Comparison of ENCODE assay signal across 20 cellular contexts in the genomic region with DNA sequence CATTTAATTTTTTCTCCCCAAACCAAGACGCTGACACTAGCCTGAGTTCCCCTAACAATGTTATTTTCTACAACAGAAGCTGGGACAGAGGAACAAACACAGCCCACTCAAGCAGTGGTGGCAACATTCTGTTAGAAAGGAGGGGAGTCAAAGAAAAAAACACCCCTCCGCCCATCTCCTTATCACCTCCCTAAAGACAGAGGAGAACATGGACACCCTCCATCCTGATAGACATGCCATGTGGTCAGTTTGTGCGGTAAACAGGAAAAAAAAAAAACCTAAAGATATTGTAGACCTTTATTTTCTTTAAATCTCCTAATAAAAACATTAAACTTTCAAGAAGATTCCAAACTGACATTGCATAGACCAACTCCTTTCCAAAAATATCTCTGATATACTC. TPM values are rescaled to one million over a fixed set of nuclear protein-coding genes. Genes with fewer than 3 reads are reported as not detected.
DNase-seq lines count a peak whose midpoint lies in the region; ATAC-seq and TF ChIP-seq lines count a peak whose summit lies in the region.
"Had no signal": no experiment of that assay in that cellular context is flagged by ENCODE, and none has a peak within 500 bp of the region (broad histone marks: within the 10 kb centered on the region; RNA-seq: fewer than 3 reads in every experiment).

No MANE protein-coding gene starts in this region.

- no peak overlapping the region for H3K4me3 Mint-ChIP-seq in activated CD8-positive, alpha-beta T cell treated with anti-CD3 and anti-CD28 coated beads for 36 hours
- no peak overlapping the region for H3K4me3 Mint-ChIP-seq in activated CD8-positive, alpha-beta T cell treated with anti-CD3 and anti-CD28 coated beads, Interleukin-2, amount 10 ng/mL, durations not matched to agents 7 days and 5 days
- peak overlapping the region; percentile 17 to 71 (median 32) for H3K4me3 Mint-ChIP-seq in IgD-negative memory B cell
- H3K4me3 Mint-ChIP-seq in activated naive CD8-positive, alpha-beta T cell treated with anti-CD3 and anti-CD28 coated beads, Interleukin-2, amount 10 ng/mL, durations not matched to agents 7 days and 5 days, result no peak overlapping the region
- H3K4me3 Mint-ChIP-seq in progenitor cell of endocrine pancreas (ENCODE audit: low read depth), result peak overlapping the region; percentile 16
- H3K4me3 Mint-ChIP-seq: dendritic cell treated with granulocyte-macrophage colony-stimulating factor and Interleukin-4, amounts not matched to agents 40 ng/mL and 50 ng/mL, for 4 days; neural progenitor cell had no signal

- DNase-seq in activated CD8-positive, alpha-beta T cell treated with anti-CD3 and anti-CD28 coated beads for 36 hours, result no peak
- DNase-seq in activated CD8-positive, alpha-beta T cell treated with anti-CD3 and anti-CD28 coated beads, Interleukin-2, amount 10 ng/mL, durations not matched to agents 7 days and 5 days, result no peak
- no peak for DNase-seq in activated naive CD8-positive, alpha-beta T cell treated with anti-CD3 and anti-CD28 coated beads, Interleukin-2, amount 10 ng/mL, durations not matched to agents 7 days and 5 days
- DNase-seq in progenitor cell of endocrine pancreas (ENCODE audit: low spot score, unreplicated experiment), result no peak
- no peak for DNase-seq in NCI-H2196 treated with DMSO at 0.1 percent for 48 hours (lab: John Stamatoyannopoulos, UW; ENCODE audit: unreplicated experiment)
- DNase-seq in NCI-H345 treated with DMSO at 0.1 percent for 48 hours (lab: John Stamatoyannopoulos, UW; ENCODE audit: unreplicated experiment), result no peak
- no peak for DNase-seq in NCI-H2081 treated with DMSO at 0.1 percent for 48 hours (lab: John Stamatoyannopoulos, UW)
- DNase-seq: activated CD4-positive, alpha-beta T cell treated with anti-CD3 and anti-CD28 coated beads for 4 hours; activated effector memory CD4-positive, alpha-beta T cell treated with Interleukin-2 at 50 U/mL for 16 hours; AML-193; caudate nucleus; islet precursor cell; lower lobe of right lung; NCI-H1105 treated with DMSO at 0.1 percent for 48 hours; NCI-H2081; NCI-H510A had no signal

- ATAC-seq in activated CD8-positive, alpha-beta T cell treated with anti-CD3 and anti-CD28 coated beads for 36 hours, result no peak
- no peak for ATAC-seq in activated CD8-positive, alpha-beta T cell treated with anti-CD3 and anti-CD28 coated beads, Interleukin-2, amount 10 ng/mL, durations not matched to agents 7 days and 5 days
- ATAC-seq in activated naive CD8-positive, alpha-beta T cell treated with anti-CD3 and anti-CD28 coated beads, Interleukin-2, amount 10 ng/mL, durations not matched to agents 7 days and 5 days (ENCODE audit: low read depth), result no peak
- ATAC-seq: lower lobe of right lung, mucosa of descending colon had no signal

- H3K9me3 Mint-ChIP-seq in activated CD8-positive, alpha-beta T cell treated with anti-CD3 and anti-CD28 coated beads for 36 hours, result no peaks in the 10 kb centered on the region
- H3K9me3 Mint-ChIP-seq in activated CD8-positive, alpha-beta T cell treated with anti-CD3 and anti-CD28 coated beads, Interleukin-2, amount 10 ng/mL, durations not matched to agents 7 days and 5 days (ENCODE audit: insufficient read depth), result no peaks in the 10 kb centered on the region
- no peaks in the 10 kb centered on the region for H3K9me3 Mint-ChIP-seq in IgD-negative memory B cell
- no peaks in the 10 kb centered on the region for H3K9me3 Mint-ChIP-seq in activated naive CD8-positive, alpha-beta T cell treated with anti-CD3 and anti-CD28 coated beads, Interleukin-2, amount 10 ng/mL, durations not matched to agents 7 days and 5 days
- H3K9me3 Mint-ChIP-seq in progenitor cell of endocrine pancreas (ENCODE audit: low read depth), result no peaks in the 10 kb centered on the region
- H3K9me3 Mint-ChIP-seq: dendritic cell treated with granulocyte-macrophage colony-stimulating factor and Interleukin-4, amounts not matched to agents 40 ng/mL and 50 ng/mL, for 4 days; neural progenitor cell had no signal

- no peaks in the 10 kb centered on the region for H3K27me3 Mint-ChIP-seq in activated CD8-positive, alpha-beta T cell treated with anti-CD3 and anti-CD28 coated beads for 36 hours
- no peaks in the 10 kb centered on the region for H3K27me3 Mint-ChIP-seq in activated CD8-positive, alpha-beta T cell treated with anti-CD3 and anti-CD28 coated beads, Interleukin-2, amount 10 ng/mL, durations not matched to agents 7 days and 5 days (ENCODE audit: low read depth)
- no peaks in the 10 kb centered on the region for H3K27me3 Mint-ChIP-seq in IgD-negative memory B cell
- H3K27me3 Mint-ChIP-seq in activated naive CD8-positive, alpha-beta T cell treated with anti-CD3 and anti-CD28 coated beads, Interleukin-2, amount 10 ng/mL, durations not matched to agents 7 days and 5 days, result no peaks in the 10 kb centered on the region
- H3K27me3 Mint-ChIP-seq in progenitor cell of endocrine pancreas, result no peaks in the 10 kb centered on the region
- H3K27me3 Mint-ChIP-seq: dendritic cell treated with granulocyte-macrophage colony-stimulating factor and Interleukin-4, amounts not matched to agents 40 ng/mL and 50 ng/mL, for 4 days had no signal

- H3K27ac Mint-ChIP-seq in activated CD8-positive, alpha-beta T cell treated with anti-CD3 and anti-CD28 coated beads for 36 hours, result peak overlapping the region; percentile 51
- H3K27ac Mint-ChIP-seq in activated CD8-positive, alpha-beta T cell treated with anti-CD3 and anti-CD28 coated beads, Interleukin-2, amount 10 ng/mL, durations not matched to agents 7 days and 5 days, result no peak overlapping the region
- peak overlapping the region; percentile 63 to 98 (median 73) for H3K27ac Mint-ChIP-seq in IgD-negative memory B cell
- H3K27ac Mint-ChIP-seq in activated naive CD8-positive, alpha-beta T cell treated with anti-CD3 and anti-CD28 coated beads, Interleukin-2, amount 10 ng/mL, durations not matched to agents 7 days and 5 days, result peak overlapping the region; percentile 11
- H3K27ac Mint-ChIP-seq in progenitor cell of endocrine pancreas, result no peak overlapping the region
- H3K27ac Mint-ChIP-seq: dendritic cell treated with granulocyte-macrophage colony-stimulating factor and Interleukin-4, amounts not matched to agents 40 ng/mL and 50 ng/mL, for 4 days; neural progenitor cell had no signal

- no peak for TF ChIP-seq CTCF in activated CD8-positive, alpha-beta T cell treated with anti-CD3 and anti-CD28 coated beads for 36 hours (IDR thresholded peaks at IDR 0.05)
- no peak for TF ChIP-seq CTCF in progenitor cell of endocrine pancreas (IDR thresholded peaks at IDR 0.05; ENCODE audit: unreplicated experiment)

- CTCF ChIA-PET in activated CD8-positive, alpha-beta T cell treated with anti-CD3 and anti-CD28 coated beads for 36 hours (lab: Charles Lee), result interaction anchor here (0.8 to 30.0 kb wide), 10 partner anchors 8 to 177 kb away, joined by 3 to 631 read pairs (median 5); a partner anchor contains a TSS
- CTCF ChIA-PET in activated CD8-positive, alpha-beta T cell treated with anti-CD3 and anti-CD28 coated beads, Interleukin-2, amount 10 ng/mL, durations not matched to agents 7 days and 5 days (lab: Charles Lee), result interaction anchor here (0.9 to 7.8 kb wide), 4 partner anchors 16 to 177 kb away, joined by 3 to 144 read pairs (median 96); no protein-coding TSS in a partner anchor

- POLR2A ChIA-PET in activated CD8-positive, alpha-beta T cell treated with anti-CD3 and anti-CD28 coated beads for 36 hours (lab: Charles Lee), result interaction anchor here (1.0 to 2.5 kb wide), 5 partner anchors 10 to 124 kb away, joined by 3 to 11 read pairs (median 5); a partner anchor contains a TSS
- POLR2A ChIA-PET in activated CD8-positive, alpha-beta T cell treated with anti-CD3 and anti-CD28 coated beads, Interleukin-2, amount 10 ng/mL, durations not matched to agents 7 days and 5 days (lab: Charles Lee), result interaction anchor here (0.6 to 1.2 kb wide), 2 partner anchors 30 to 141 kb away, joined by 3 to 6 read pairs; no protein-coding TSS in a partner anchor
- POLR2A ChIA-PET in activated naive CD8-positive, alpha-beta T cell treated with anti-CD3 and anti-CD28 coated beads, Interleukin-2, amount 10 ng/mL, durations not matched to agents 7 days and 5 days (lab: Charles Lee), result interaction anchor here (0.7 kb wide), 1 partner anchor 138 kb away, joined by 3 read pairs; no protein-coding TSS in a partner anchor

- H3K36me3 Mint-ChIP-seq in activated CD8-positive, alpha-beta T cell treated with anti-CD3 and anti-CD28 coated beads for 36 hours (ENCODE audit: low read depth), result peaks cover 41% of the 10 kb centered on the region
- peaks cover 70% of the 10 kb centered on the region for H3K36me3 Mint-ChIP-seq in activated CD8-positive, alpha-beta T cell treated with anti-CD3 and anti-CD28 coated beads, Interleukin-2, amount 10 ng/mL, durations not matched to agents 7 days and 5 days (ENCODE audit: low read depth)
- peaks cover 3% of the 10 kb centered on the region for H3K36me3 Mint-ChIP-seq in IgD-negative memory B cell
- peaks cover 15% of the 10 kb centered on the region for H3K36me3 Mint-ChIP-seq in activated naive CD8-positive, alpha-beta T cell treated with anti-CD3 and anti-CD28 coated beads, Interleukin-2, amount 10 ng/mL, durations not matched to agents 7 days and 5 days
- H3K36me3 Mint-ChIP-seq in progenitor cell of endocrine pancreas (ENCODE audit: insufficient read depth), result peaks cover 12% of the 10 kb centered on the region

- peaks cover 43% of the 10 kb centered on the region for H3K4me1 Mint-ChIP-seq in activated CD8-positive, alpha-beta T cell treated with anti-CD3 and anti-CD28 coated beads for 36 hours (ENCODE audit: low read depth)
- peaks cover 57% of the 10 kb centered on the region for H3K4me1 Mint-ChIP-seq in activated CD8-positive, alpha-beta T cell treated with anti-CD3 and anti-CD28 coated beads, Interleukin-2, amount 10 ng/mL, durations not matched to agents 7 days and 5 days (ENCODE audit: low read depth)
- H3K4me1 Mint-ChIP-seq in IgD-negative memory B cell (peaks cover 27 to 41% (median 35%) of the 10 kb centered on the region in 3 donors), progenitor cell of endocrine pancreas (ENCODE audit: low read depth) (peaks cover 24% of the 10 kb centered on the region)
- peaks cover 30% of the 10 kb centered on the region for H3K4me1 Mint-ChIP-seq in activated naive CD8-positive, alpha-beta T cell treated with anti-CD3 and anti-CD28 coated beads, Interleukin-2, amount 10 ng/mL, durations not matched to agents 7 days and 5 days

- intact Hi-C loops in activated CD8-positive, alpha-beta T cell treated with anti-CD3 and anti-CD28 coated beads for 36 hours (cut with micrococcal nuclease), result loop anchor here (5.0 kb wide), 1 partner anchor 97 kb away; no protein-coding TSS in a partner anchor

RNA-seq across cellular contexts. Expression of a gene that starts 2.9 kb away (rescaled TPM):
- total RNA-seq in activated CD8-positive, alpha-beta T cell treated with anti-CD3 and anti-CD28 coated beads for 36 hours, result 10 to 100 TPM; 41.3 to 43.9 TPM
- 10 to 100 TPM; 47.9 to 53.8 TPM for total RNA-seq in activated CD8-positive, alpha-beta T cell treated with anti-CD3 and anti-CD28 coated beads, Interleukin-2, amount 10 ng/mL, durations not matched to agents 7 days and 5 days
- polyA plus RNA-seq in IgD-negative memory B cell, result 44.9 TPM
- 10 to 100 TPM; 49.2 to 54.2 TPM for total RNA-seq in activated naive CD8-positive, alpha-beta T cell treated with anti-CD3 and anti-CD28 coated beads, Interleukin-2, amount 10 ng/mL, durations not matched to agents 7 days and 5 days
- 34.0 and 37.7 TPM in 2 replicates for total RNA-seq in progenitor cell of endocrine pancreas

RNA-seq across cellular contexts. Expression of a gene that starts 10.0 kb away (rescaled TPM):
- 1 to 10 TPM; 1.7 to 2.5 TPM for total RNA-seq in activated CD8-positive, alpha-beta T cell treated with anti-CD3 and anti-CD28 coated beads for 36 hours
- 1 to 10 TPM; 2.6 to 2.7 TPM for total RNA-seq in activated CD8-positive, alpha-beta T cell treated with anti-CD3 and anti-CD28 coated beads, Interleukin-2, amount 10 ng/mL, durations not matched to agents 7 days and 5 days
- 1.1 TPM for polyA plus RNA-seq in IgD-negative memory B cell
- total RNA-seq in activated naive CD8-positive, alpha-beta T cell treated with anti-CD3 and anti-CD28 coated beads, Interleukin-2, amount 10 ng/mL, durations not matched to agents 7 days and 5 days, result 1 to 10 TPM; 1.5 to 1.9 TPM
- total RNA-seq in progenitor cell of endocrine pancreas, result 3.4 and 3.6 TPM in 2 replicates

RNA-seq across cellular contexts. Expression of a gene that starts 23.8 kb away (rescaled TPM):
- 10 to 100 TPM; 34.3 to 34.9 TPM for total RNA-seq in activated CD8-positive, alpha-beta T cell treated with anti-CD3 and anti-CD28 coated beads for 36 hours
- total RNA-seq in activated CD8-positive, alpha-beta T cell treated with anti-CD3 and anti-CD28 coated beads, Interleukin-2, amount 10 ng/mL, durations not matched to agents 7 days and 5 days, result 10 to 100 TPM; 37.0 to 39.7 TPM
- polyA plus RNA-seq in IgD-negative memory B cell, result 32.5 TPM
- total RNA-seq in activated naive CD8-positive, alpha-beta T cell treated with anti-CD3 and anti-CD28 coated beads, Interleukin-2, amount 10 ng/mL, durations not matched to agents 7 days and 5 days, result 10 to 100 TPM; 51.1 to 59.5 TPM
- 7.0 and 7.7 TPM in 2 replicates for total RNA-seq in progenitor cell of endocrine pancreas

RNA-seq across cellular contexts. Expression of a gene that starts 40.2 kb away (rescaled TPM):
- 10 to 100 TPM; 79.7 to 81.5 TPM for total RNA-seq in activated CD8-positive, alpha-beta T cell treated with anti-CD3 and anti-CD28 coated beads for 36 hours
- 100 to 1,000 TPM; 227 to 232 TPM for total RNA-seq in activated CD8-positive, alpha-beta T cell treated with anti-CD3 and anti-CD28 coated beads, Interleukin-2, amount 10 ng/mL, durations not matched to agents 7 days and 5 days
- 90.5 TPM for polyA plus RNA-seq in IgD-negative memory B cell
- total RNA-seq in activated naive CD8-positive, alpha-beta T cell treated with anti-CD3 and anti-CD28 coated beads, Interleukin-2, amount 10 ng/mL, durations not matched to agents 7 days and 5 days, result 100 to 1,000 TPM; 329 to 366 TPM
- 48.2 and 54.1 TPM in 2 replicates for total RNA-seq in progenitor cell of endocrine pancreas

RNA-seq across cellular contexts. Expression of a gene that starts 41.2 kb away (rescaled TPM):
- total RNA-seq in activated CD8-positive, alpha-beta T cell treated with anti-CD3 and anti-CD28 coated beads for 36 hours, result 10 to 100 TPM; 36.9 to 38.8 TPM
- 10 to 100 TPM; 68.6 to 77.6 TPM for total RNA-seq in activated CD8-positive, alpha-beta T cell treated with anti-CD3 and anti-CD28 coated beads, Interleukin-2, amount 10 ng/mL, durations not matched to agents 7 days and 5 days
- polyA plus RNA-seq in IgD-negative memory B cell, result 38.9 TPM
- 100 to 1,000 TPM; 105 to 112 TPM for total RNA-seq in activated naive CD8-positive, alpha-beta T cell treated with anti-CD3 and anti-CD28 coated beads, Interleukin-2, amount 10 ng/mL, durations not matched to agents 7 days and 5 days
- total RNA-seq in progenitor cell of endocrine pancreas, result 31.1 and 36.7 TPM in 2 replicates

Comparison
In these comparisons a context has a peak if more than half of its experiments do, and no peak if none do; other contexts are left out.
1. H3K27ac Mint-ChIP-seq: peak in activated CD8-positive, alpha-beta T cell treated with anti-CD3 and anti-CD28 coated beads for 36 hours (single experiment), IgD-negative memory B cell (3 of 3) and activated naive CD8-positive, alpha-beta T cell treated with anti-CD3 and anti-CD28 coated beads, Interleukin-2, amount 10 ng/mL, durations not matched to agents 7 days and 5 days (single experiment); none in activated CD8-positive, alpha-beta T cell treated with anti-CD3 and anti-CD28 coated beads, Interleukin-2, amount 10 ng/mL, durations not matched to agents 7 days and 5 days (single experiment) and progenitor cell of endocrine pancreas (single experiment).
2. H3K4me3 Mint-ChIP-seq: peak in IgD-negative memory B cell (4 of 4) and progenitor cell of endocrine pancreas (single experiment); none in activated CD8-positive, alpha-beta T cell treated with anti-CD3 and anti-CD28 coated beads for 36 hours (single experiment), activated CD8-positive, alpha-beta T cell treated with anti-CD3 and anti-CD28 coated beads, Interleukin-2, amount 10 ng/mL, durations not matched to agents 7 days and 5 days (single experiment) and activated naive CD8-positive, alpha-beta T cell treated with anti-CD3 and anti-CD28 coated beads, Interleukin-2, amount 10 ng/mL, durations not matched to agents 7 days and 5 days (single experiment).